In the genomic region with DNA sequence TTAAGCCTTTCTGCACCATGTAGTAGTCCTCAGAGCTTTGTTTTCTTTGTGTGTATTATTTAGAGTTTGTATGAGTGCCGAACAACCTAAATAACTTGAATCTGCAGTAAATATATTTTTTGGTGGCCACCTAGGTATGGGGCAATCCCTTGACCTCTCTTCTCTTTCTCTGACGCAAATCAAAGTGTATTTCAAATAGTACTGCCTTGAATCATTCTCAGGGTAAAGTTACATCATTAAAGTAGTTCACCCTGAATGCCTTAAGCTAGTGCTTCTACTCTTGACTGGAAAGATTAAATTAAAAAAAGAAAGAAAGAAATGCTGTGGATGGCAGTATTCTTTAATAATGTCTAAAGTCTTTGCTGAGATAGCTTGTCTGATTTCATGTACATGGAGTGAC, we compare ENCODE assay signal across 18 cellular contexts.
"Had no signal": no experiment of that assay in that cellular context is flagged by ENCODE, and none has a peak within 500 bp of the region (broad histone marks: within the 10 kb centered on the region; RNA-seq: fewer than 3 reads in every experiment).

No MANE protein-coding gene starts in this region.

- DNase-seq: activated B cell treated with CpG ODN at 0.5 μM for 24 hours; activated CD4-positive, alpha-beta T cell treated with anti-CD3 and anti-CD28 coated beads for 48 hours; activated CD8-positive, alpha-beta memory T cell treated with anti-CD3 and anti-CD28 coated beads, Interleukin-2, amount 50 U/mL, for 4 hours; activated CD8-positive, alpha-beta T cell treated with anti-CD3 and anti-CD28 coated beads, Interleukin-2, amount 10 ng/mL, durations not matched to agents 7 days and 5 days; activated gamma-delta T cell treated with Interleukin-2 at 50 U/mL for 16 hours; activated T-cell treated with anti-CD3 and anti-CD28 coated beads, Interleukin-2, amount 50 U/mL, for 48 hours; amygdala; dermis blood vessel endothelial cell; effector memory CD8-positive, alpha-beta T cell; left colon; psoas muscle; right lobe of liver; stimulated activated naive CD8-positive, alpha-beta T cell treated with anti-CD3 and anti-CD28 coated beads, Interleukin-15, amount 100 ng/mL, for 72 hours; testis; upper lobe of left lung had no signal

- H3K9me3 ChIP-seq: gastroesophageal sphincter, psoas muscle, right lobe of liver, testis, upper lobe of left lung had no signal

- H3K4me1 ChIP-seq: gastroesophageal sphincter, psoas muscle, right lobe of liver, testis, upper lobe of left lung had no signal

- H3K27ac ChIP-seq: epithelial cell of prostate, gastroesophageal sphincter, psoas muscle, right lobe of liver, testis, upper lobe of left lung had no signal

- ATAC-seq: activated CD8-positive, alpha-beta T cell treated with anti-CD3 and anti-CD28 coated beads, Interleukin-2, amount 10 ng/mL, durations not matched to agents 7 days and 5 days; effector memory CD8-positive, alpha-beta T cell; gastroesophageal sphincter; left colon; psoas muscle; right lobe of liver; stimulated activated naive CD8-positive, alpha-beta T cell treated with anti-CD3 and anti-CD28 coated beads, Interleukin-15, amount 100 ng/mL, for 72 hours had no signal

- H3K4me3 ChIP-seq: gastroesophageal sphincter, lung, psoas muscle, right lobe of liver, testis, upper lobe of left lung had no signal
